In genomic region chr2:65340898-65341681, GRCh38 we compare ENCODE assay signal across 2 cellular contexts.
TF ChIP-seq lines count a peak whose summit lies in the region.

No MANE protein-coding gene starts in this region.

TF ChIP-seq in HCT116, 20 proteins besides CTCF, POLR2A, EP300 and RAD21 (continued from another document):
- TF ChIP-seq REST (IDR thresholded peaks at IDR 0.05; ENCODE audit: low read depth) (no peak), ZNF274 (IDR thresholded peaks at IDR 0.05; ENCODE audit: low read depth, low read length) (no peak), FOSL1 (IDR thresholded peaks at IDR 0.05; ENCODE audit: low read depth) (no peak), TCF7L2 (IDR thresholded peaks at IDR 0.05; ENCODE audit: borderline replicate concordance, extremely low read depth, insufficient read depth, insufficient read length) (no peak), EGR1 (IDR thresholded peaks at IDR 0.05; ENCODE audit: low read depth) (no peak), ELF1 (IDR thresholded peaks at IDR 0.05; ENCODE audit: borderline replicate concordance, low read depth) (no peak), JUND (IDR thresholded peaks at IDR 0.05) (no peak)
- TF ChIP-seq, protein P1, sequence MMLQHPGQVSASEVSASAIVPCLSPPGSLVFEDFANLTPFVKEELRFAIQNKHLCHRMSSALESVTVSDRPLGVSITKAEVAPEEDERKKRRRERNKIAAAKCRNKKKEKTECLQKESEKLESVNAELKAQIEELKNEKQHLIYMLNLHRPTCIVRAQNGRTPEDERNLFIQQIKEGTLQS (IDR thresholded peaks at IDR 0.05): no peak

TF ChIP-seq in K562, 482 proteins besides CTCF, POLR2A, EP300 and RAD21 (continued from another document):
- TF ChIP-seq, protein P2, sequence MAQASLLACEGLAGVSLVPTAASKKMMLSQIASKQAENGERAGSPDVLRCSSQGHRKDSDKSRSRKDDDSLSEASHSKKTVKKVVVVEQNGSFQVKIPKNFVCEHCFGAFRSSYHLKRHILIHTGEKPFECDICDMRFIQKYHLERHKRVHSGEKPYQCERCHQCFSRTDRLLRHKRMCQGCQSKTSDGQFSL (CRISPR knock-in tag; IDR thresholded peaks at IDR 0.05): 0 out of 2 replicates have a peak, but pooled peaks have one; percentile 24
- TF ChIP-seq, protein P2 (tag; IDR thresholded peaks at IDR 0.05): no peak
- TF ChIP-seq HMBOX1 (IDR thresholded peaks at IDR 0.05): peak; percentile 50; the same call in 1 of the 2 replicates
TF ChIP-seq in K562: peak in this region for 5.
